8 cellular contexts compared by ENCODE assay signal in the genomic region with DNA sequence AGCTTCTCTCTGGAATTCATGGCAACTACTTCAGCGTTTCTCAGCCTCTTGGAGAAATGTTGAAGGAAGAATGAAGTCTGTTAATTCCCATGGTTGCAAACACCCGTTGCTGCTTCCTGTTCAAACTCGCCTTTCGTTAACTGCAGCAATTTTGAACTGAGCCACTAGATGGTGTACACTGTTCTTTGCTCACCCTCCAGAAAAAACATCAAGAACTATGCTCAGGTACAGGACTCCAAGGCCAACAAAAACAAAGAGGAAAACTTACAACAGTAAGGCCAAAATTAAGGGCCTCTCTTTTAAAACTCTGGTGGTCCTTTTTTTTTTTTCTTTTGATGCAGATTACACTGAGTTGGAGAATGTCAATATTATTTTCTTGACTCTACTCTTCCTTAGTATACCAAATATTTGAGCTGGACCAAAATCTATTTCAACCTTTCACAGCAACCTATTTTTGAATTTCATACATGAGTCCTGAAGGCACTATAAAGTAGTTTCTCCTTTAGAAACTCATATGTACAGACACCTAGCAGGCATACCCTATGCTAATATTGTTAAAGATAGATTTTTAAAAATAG. TPM values are rescaled to one million over a fixed set of nuclear protein-coding genes. Genes with fewer than 3 reads are reported as not detected.
A peak's percentile ranks its signal among the peaks of the same experiment; 100 is the strongest.
DNase-seq lines count a peak whose midpoint lies in the region; ATAC-seq and TF ChIP-seq lines count a peak whose summit lies in the region.

No MANE protein-coding gene starts in this region.

- no peaks in the 10 kb centered on the region for H3K36me3 ChIP-seq in GM23338 (ENCODE audit: insufficient read depth)
- H3K36me3 ChIP-seq in mammary epithelial cell (ENCODE audit: insufficient read depth, low read length): no peaks in the 10 kb centered on the region
- H3K36me3 ChIP-seq in kidney epithelial cell (ENCODE audit: control insufficient read depth, insufficient read depth, low read length): no peaks in the 10 kb centered on the region

- H4K20me1 ChIP-seq in GM23338 (replicated peaks; ENCODE audit: insufficient read depth) (no peaks in the 10 kb centered on the region), mammary epithelial cell (ENCODE audit: insufficient read depth, low read length) (no peaks in the 10 kb centered on the region)

- DNase-seq in stimulated activated CD4-positive, alpha-beta T cell treated with anti-CD3 and anti-CD28 coated beads, Interleukin-15, amount 100 ng/mL, for 24 hours: peak; percentile 23
- DNase-seq in stimulated activated CD4-positive, alpha-beta T cell treated with anti-CD3 and anti-CD28 coated beads, Interleukin-4, amount 100 ng/mL, for 1 hour: no peak
- peak; percentile 87 for DNase-seq in GM23338 (ENCODE audit: low spot score)
- DNase-seq in NOMO-1 treated with DMSO at 0.1 percent for 48 hours (lab: John Stamatoyannopoulos, UW; ENCODE audit: unreplicated experiment): peak; percentile 46
- peak; percentile 64 for DNase-seq in mammary epithelial cell
- peak; percentile 62 for DNase-seq in kidney epithelial cell (ENCODE audit: low read depth)
- no peak for DNase-seq in type B pancreatic cell (ENCODE audit: extremely low spot score, unreplicated experiment)

- no peak overlapping the region for H3K4me3 ChIP-seq in GM23338
- H3K4me3 ChIP-seq in mammary epithelial cell (replicated peaks in 1 of 3; ENCODE audit: insufficient read depth in 1 of 3, low read depth in 2 of 3, low read length in 3 of 3): no peak overlapping the region
- H3K4me3 ChIP-seq in kidney epithelial cell (ENCODE audit: low read depth, low read length): no peak overlapping the region

- no peak overlapping the region for H3K27ac ChIP-seq in GM23338 (ENCODE audit: low read depth)
- no peak overlapping the region for H3K27ac ChIP-seq in mammary epithelial cell (ENCODE audit: insufficient read depth, low read depth, low read length)

- H3K9me3 ChIP-seq in mammary epithelial cell (replicated peaks; ENCODE audit: insufficient read depth, low read length): no peaks in the 10 kb centered on the region

- H3K9me3 Mint-ChIP-seq in GM23338: no peaks in the 10 kb centered on the region
- no peaks in the 10 kb centered on the region for H3K9me3 Mint-ChIP-seq in type B pancreatic cell

- H3K4me1 ChIP-seq in GM23338 (ENCODE audit: insufficient read depth) (no peaks in the 10 kb centered on the region), mammary epithelial cell (ENCODE audit: insufficient read depth, low read length) (no peaks in the 10 kb centered on the region)

- H3K27me3 ChIP-seq in GM23338 (ENCODE audit: insufficient read depth): no peaks in the 10 kb centered on the region
- H3K27me3 ChIP-seq in mammary epithelial cell (ENCODE audit: insufficient read depth, low read length): no peaks in the 10 kb centered on the region
- H3K27me3 ChIP-seq in kidney epithelial cell (ENCODE audit: control insufficient read depth, insufficient read depth, low read length): no peaks in the 10 kb centered on the region

- in situ Hi-C loops in mammary epithelial cell (cut with MboI; ENCODE audit: low sequenced_read_pairs in 2 of 2): loop anchor here in 1 of 2 donors (10.0 kb wide), 1 partner anchor 220 kb away; no protein-coding TSS in a partner anchor

- TF ChIP-seq CTCF in GM23338 (conservative IDR thresholded peaks at IDR 0.05; ENCODE audit: low read depth in 2 of 2) (peak; percentile 88), mammary epithelial cell (conservative IDR thresholded peaks at IDR 0.05 in 1 of 2, IDR thresholded peaks at IDR 0.05 in 1 of 2; ENCODE audit: extremely low read depth in 1 of 2, insufficient read depth in 1 of 2, low read depth in 1 of 2, low read length in 2 of 2) (peak; percentile 87 to 91), kidney epithelial cell (IDR thresholded peaks at IDR 0.05; ENCODE audit: insufficient read depth, low read length, poor library complexity, severe bottlenecking) (peak; percentile 89), type B pancreatic cell (conservative IDR thresholded peaks at IDR 0.05) (peak; percentile 85)

- H2AFZ ChIP-seq in GM23338 (no peak overlapping the region), mammary epithelial cell (ENCODE audit: low read depth, low read length) (no peak overlapping the region)

- H3K27me3 Mint-ChIP-seq in GM23338 (ENCODE audit: insufficient read depth, low read depth, poor library complexity) (peaks cover 4% of the 10 kb centered on the region), type B pancreatic cell (peaks cover 6% of the 10 kb centered on the region)

- H3K9me2 ChIP-seq in GM23338 (ENCODE audit: insufficient read depth): no peaks in the 10 kb centered on the region

- H3K79me2 ChIP-seq in GM23338 (replicated peaks; ENCODE audit: insufficient read depth) (no peaks in the 10 kb centered on the region), mammary epithelial cell (ENCODE audit: insufficient read depth, low read length) (no peaks in the 10 kb centered on the region)

- H3K36me3 Mint-ChIP-seq in GM23338 (ENCODE audit: low read depth): no peaks in the 10 kb centered on the region
- H3K36me3 Mint-ChIP-seq in type B pancreatic cell: no peaks in the 10 kb centered on the region

- peak; percentile 92 for TF ChIP-seq RAD21 in Ishikawa (IDR thresholded peaks at IDR 0.05; ENCODE audit: low read depth)

- intact Hi-C loops in mammary epithelial cell (cut with micrococcal nuclease): loop anchor here (1.0 to 5.0 kb wide), 3 partner anchors 206 to 488 kb away; no protein-coding TSS in a partner anchor

- no peak overlapping the region for H3K9ac ChIP-seq in mammary epithelial cell (ENCODE audit: insufficient read depth, low read length)

- no TSS peak for BruUV-seq in mammary epithelial cell (replicated peaks; lab: Mats Ljungman, UMichigan)

- 0% methylated on average over 4 of the region's 4 CpGs for WGBS in mammary epithelial cell (ENCODE audit: low coverage, missing lambda C conversion rate)

- no peak overlapping the region for H3K27ac Mint-ChIP-seq in GM23338
- no peak overlapping the region for H3K27ac Mint-ChIP-seq in type B pancreatic cell

- peak; percentile 90 for ATAC-seq in GM23338

- no peaks in the 10 kb centered on the region for H3F3A ChIP-seq in GM23338 (replicated peaks; ENCODE audit: low read depth)

- dilution Hi-C loops in mammary epithelial cell (cut with HindIII; ENCODE audit: low sequenced_read_pairs): loop anchor here (5.0 kb wide), 1 partner anchor 73 kb away; no protein-coding TSS in a partner anchor

- no peak overlapping the region for H3K4me3 Mint-ChIP-seq in GM23338
- no peak overlapping the region for H3K4me3 Mint-ChIP-seq in type B pancreatic cell

- H3K4me2 ChIP-seq in GM23338 (no peak overlapping the region), mammary epithelial cell (ENCODE audit: insufficient read depth, low read depth, low read length) (no peak overlapping the region)

- CTCF ChIA-PET in mammary epithelial cell (lab: Charles Lee; ENCODE audit: low non-redundant PET): interaction anchor here (0.7 kb wide), 1 partner anchor 432 kb away, joined by 6 read pairs; no protein-coding TSS in a partner anchor

- H3K4me1 Mint-ChIP-seq in GM23338: peaks cover 2% of the 10 kb centered on the region; the same call in 2 of the 3 replicates
- H3K4me1 Mint-ChIP-seq in type B pancreatic cell (ENCODE audit: unreplicated experiment): peaks cover 3% of the 10 kb centered on the region

- no peak for TF ChIP-seq EP300 in Ishikawa (IDR thresholded peaks at IDR 0.05; ENCODE audit: borderline replicate concordance)

TF ChIP-seq in GM23338, 12 proteins besides CTCF, POLR2A, EP300 and RAD21 (continues in another document):
- TF ChIP-seq STAT1 (IDR thresholded peaks at IDR 0.05; ENCODE audit: unreplicated experiment): no peak

TF ChIP-seq in Ishikawa, 13 proteins besides CTCF, POLR2A, EP300 and RAD21 (continues in another document):
- TF ChIP-seq CREB1 (IDR thresholded peaks at IDR 0.05; ENCODE audit: low read depth) (no peak), TEAD4 (IDR thresholded peaks at IDR 0.05) (no peak), TCF12 (IDR thresholded peaks at IDR 0.05; ENCODE audit: low read depth) (no peak), TAF1 (IDR thresholded peaks at IDR 0.05; ENCODE audit: low read depth) (no peak), FOXM1 (IDR thresholded peaks at IDR 0.05; ENCODE audit: borderline replicate concordance, low read depth) (no peak), EGR1 (IDR thresholded peaks at IDR 0.05) (no peak), NFIC (IDR thresholded peaks at IDR 0.05) (no peak), CEBPB (IDR thresholded peaks at IDR 0.05) (no peak)
- TF ChIP-seq, protein P1, sequence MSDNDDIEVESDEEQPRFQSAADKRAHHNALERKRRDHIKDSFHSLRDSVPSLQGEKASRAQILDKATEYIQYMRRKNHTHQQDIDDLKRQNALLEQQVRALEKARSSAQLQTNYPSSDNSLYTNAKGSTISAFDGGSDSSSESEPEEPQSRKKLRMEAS (IDR thresholded peaks at IDR 0.05): no peak
- TF ChIP-seq, protein P2, sequence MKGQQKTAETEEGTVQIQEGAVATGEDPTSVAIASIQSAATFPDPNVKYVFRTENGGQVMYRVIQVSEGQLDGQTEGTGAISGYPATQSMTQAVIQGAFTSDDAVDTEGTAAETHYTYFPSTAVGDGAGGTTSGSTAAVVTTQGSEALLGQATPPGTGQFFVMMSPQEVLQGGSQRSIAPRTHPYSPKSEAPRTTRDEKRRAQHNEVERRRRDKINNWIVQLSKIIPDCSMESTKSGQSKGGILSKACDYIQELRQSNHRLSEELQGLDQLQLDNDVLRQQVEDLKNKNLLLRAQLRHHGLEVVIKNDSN (IDR thresholded peaks at IDR 0.05): no peak

RNA-seq across cellular contexts. Expression of a gene that starts 58.2 kb away (rescaled TPM):
- total RNA-seq in GM23338 (2014; rRNA removed; shearing (Covaris generic)): 0.78 and 1.9 TPM in 2 replicates
- polyA plus RNA-seq in GM23338 (2016; fragmentation: Nextera tagmentation; extraction: Ambion mirVana) (0.38 and 0.44 TPM in 2 replicates), mammary epithelial cell (not detected)
- total RNA-seq in mammary epithelial cell (not detected), kidney epithelial cell (2.1 and 3.6 TPM in 2 replicates), type B pancreatic cell (ENCODE audit: low replicate concordance) (0.81 and 6.1 TPM in 2 replicates)
- polyA minus RNA-seq in mammary epithelial cell: not detected

Comparison
In these comparisons a context has a peak if more than half of its experiments do, and no peak if none do; other contexts are left out.
1. DNase-seq: peak in stimulated activated CD4-positive, alpha-beta T cell treated with anti-CD3 and anti-CD28 coated beads, Interleukin-15, amount 100 ng/mL, for 24 hours (single experiment), GM23338 (single experiment), NOMO-1 treated with DMSO at 0.1 percent for 48 hours (single experiment), mammary epithelial cell (single experiment) and kidney epithelial cell (single experiment); none in stimulated activated CD4-positive, alpha-beta T cell treated with anti-CD3 and anti-CD28 coated beads, Interleukin-4, amount 100 ng/mL, for 1 hour (single experiment) and type B pancreatic cell (single experiment).
2. Peak in every context shown above with its lines, with median percentiles within 50 percentile points of each other: CTCF ChIP-seq.